Comparison of ENCODE assay signal across 8 cellular contexts in genomic region chr3:132343018-132343612, GRCh38. TPM values are rescaled to one million over a fixed set of nuclear protein-coding genes. Genes with fewer than 3 reads are reported as not detected.
DNase-seq lines count a peak whose midpoint lies in the region; ATAC-seq and TF ChIP-seq lines count a peak whose summit lies in the region.

No MANE protein-coding gene starts in this region.

- H3K4me1 Mint-ChIP-seq in Calu3 (ENCODE audit: low read depth, unreplicated experiment) = peaks cover 48% of the 10 kb centered on the region

- no peak overlapping the region for H3K4me3 ChIP-seq in mucosa of descending colon

- H3K27me3 Mint-ChIP-seq in Calu3 (ENCODE audit: unreplicated experiment) = no peaks in the 10 kb centered on the region

- peak; percentile 92 for TF ChIP-seq CTCF in Calu3 (IDR thresholded peaks at IDR 0.05; ENCODE audit: unreplicated experiment)
- peak; percentile 51 for TF ChIP-seq CTCF in mucosa of descending colon (IDR thresholded peaks at IDR 0.05)

- peaks cover 5% of the 10 kb centered on the region for H3K36me3 Mint-ChIP-seq in Calu3 (ENCODE audit: insufficient read depth, unreplicated experiment)

- TF ChIP-seq POLR2A in erythroblast (IDR thresholded peaks at IDR 0.05; ENCODE audit: low read length) = no peak

- BruUV-seq in Calu3 (replicated peaks; lab: Mats Ljungman, UMichigan) = no TSS peak

- H3K4me1 ChIP-seq in mucosa of descending colon (ENCODE audit: low read depth) = no peaks in the 10 kb centered on the region

- no peaks in the 10 kb centered on the region for H3K9me3 ChIP-seq in mucosa of descending colon

- intact Hi-C loops in Calu3 (cut with micrococcal nuclease; ENCODE audit: unreplicated experiment) (loop anchor here (1.0 to 10.0 kb wide), 5 partner anchors 41 to 308 kb away; partner anchors contain the start of gene CPNE4), mucosa of descending colon (cut with DNase I, micrococcal nuclease) (loop anchor here (1.0 to 10.0 kb wide), 2 partner anchors 88 to 90 kb away; no protein-coding TSS in a partner anchor)

- in situ Hi-C loops in SK-MEL-5 (cut with HindIII; ENCODE audit: low pct_unique_long_range_greater_than_20kb, low sequenced_read_pairs) = loop anchor here (10.0 kb wide), 1 partner anchor 88 kb away; no protein-coding TSS in a partner anchor

- no peak overlapping the region for H3K4me3 Mint-ChIP-seq in Calu3 (ENCODE audit: low read depth, unreplicated experiment)

- CTCF ChIA-PET in Calu3 (lab: Charles Lee) = interaction anchor here (0.7 to 4.2 kb wide), 18 partner anchors 10 to 305 kb away, joined by 3 to 163 read pairs (median 7); partner anchors contain the start of genes ACP3 and DNAJC13

- H3K36me3 ChIP-seq in mucosa of descending colon (ENCODE audit: low read depth) = no peaks in the 10 kb centered on the region

- H3K9me3 Mint-ChIP-seq in Calu3 (ENCODE audit: low read depth, unreplicated experiment) = no peaks in the 10 kb centered on the region

- DNase-seq in Calu3 = peak; percentile 72
- peak; percentile 83 for DNase-seq in NCI-H1105 treated with DMSO at 0.1 percent for 48 hours (lab: John Stamatoyannopoulos, UW)
- peak; percentile 77 for DNase-seq in SK-MEL-5 (ENCODE audit: low read depth, low spot score)
- DNase-seq in erythroblast (lab: John Stamatoyannopoulos, UW) = peak; percentile 71 to 76
- DNase-seq in mucosa of descending colon = peak in 1 of 3 donors; percentile 78
- DNase-seq in cerebellar nuclear complex (lab: John Stamatoyannopoulos, UW) = no peak

- ATAC-seq in GM21381 (IDR thresholded peaks at IDR 0.05; ENCODE audit: unreplicated experiment) = peak; percentile 57
- peak; percentile 79 for ATAC-seq in mucosa of descending colon
- no peak for ATAC-seq in GM19455 (IDR thresholded peaks at IDR 0.05; ENCODE audit: unreplicated experiment)

- H3K27ac Mint-ChIP-seq in Calu3 (ENCODE audit: unreplicated experiment) = peak overlapping the region; percentile 35

RNA-seq across cellular contexts. Expression of gene ACP3, which starts 25.9 kb away (rescaled TPM):
- total RNA-seq in Calu3 (2022) = 3.8 and 5.8 TPM in 2 replicates
- 0.26 TPM in 1 of 2 replicates, not detected in the other for total RNA-seq in SK-MEL-5 (2014; rRNA removed; shearing (Covaris generic))
- polyA plus RNA-seq in SK-MEL-5 (2015; cell fraction: cytosol; rRNA removed) = not detected in 2 replicates
- polyA plus RNA-seq in SK-MEL-5 (2015; cell fraction: nucleus; rRNA removed) = not detected in 2 replicates
- total RNA-seq in mucosa of descending colon = 10 to 100 TPM in 1 of 3 donors, 1 to 10 TPM in 2; 6.9 to 27.5 (median 9.6) TPM

Comparison
In these comparisons a context has a peak if more than half of its experiments do, and no peak if none do; other contexts are left out.
1. DNase-seq: peak in Calu3 (single experiment), NCI-H1105 treated with DMSO at 0.1 percent for 48 hours (single experiment), SK-MEL-5 (single experiment) and erythroblast (2 of 2); none in cerebellar nuclear complex (0 of 2).